Comparison of ENCODE assay signal across 9 cellular contexts in genomic region chr3:183298708-183299153, GRCh38. TPM values are rescaled to one million over a fixed set of nuclear protein-coding genes. Genes with fewer than 3 reads are reported as not detected.
DNase-seq lines count a peak whose midpoint lies in the region; ATAC-seq, FAIRE-seq and TF ChIP-seq lines count a peak whose summit lies in the region.
"Had no signal": no experiment of that assay in that cellular context is flagged by ENCODE, and none has a peak within 500 bp of the region (broad histone marks: within the 10 kb centered on the region; RNA-seq: fewer than 3 reads in every experiment).

No MANE protein-coding gene starts in this region.

- FAIRE-seq in D721Med (lab: Jason Lieb, UNC), result no peak
- FAIRE-seq: keratinocyte had no signal

- H3K9me2 ChIP-seq in HCT116 (ENCODE audit: insufficient read depth) (no peaks in the 10 kb centered on the region), PC-3 (replicated peaks; ENCODE audit: low read length) (no peaks in the 10 kb centered on the region)

- CTCF ChIA-PET in HCT116 (lab: Charles Lee), result no interaction called here
- CTCF ChIA-PET in PC-3 (lab: Charles Lee), result no interaction called here

- H3F3A ChIP-seq in PC-3 (ENCODE audit: low read length, unreplicated experiment), result no peaks in the 10 kb centered on the region

- intact Hi-C loops in HCT116 (cut with micrococcal nuclease) (no loop called here), PC-3 (cut with micrococcal nuclease) (no loop called here)

- H3K27me3 ChIP-seq in HCT116 (ENCODE audit: insufficient read depth, low read length) (no peaks in the 10 kb centered on the region), PC-3 (ENCODE audit: low read length) (no peaks in the 10 kb centered on the region), osteoblast (ENCODE audit: insufficient read depth, low read length) (no peaks in the 10 kb centered on the region)

- no peak overlapping the region for H2AFZ ChIP-seq in HCT116 (ENCODE audit: low read depth, low read length, poor library complexity, severe bottlenecking)
- no peak overlapping the region for H2AFZ ChIP-seq in PC-3 (ENCODE audit: low read length)
- no peak overlapping the region for H2AFZ ChIP-seq in osteoblast (ENCODE audit: low read length)

- no peaks in the 10 kb centered on the region for H3K79me2 ChIP-seq in HCT116 (ENCODE audit: insufficient read depth, low read length)
- H3K79me2 ChIP-seq in PC-3 (ENCODE audit: low read length), result no peaks in the 10 kb centered on the region
- H3K79me2 ChIP-seq in osteoblast (ENCODE audit: insufficient read depth, low read length), result no peaks in the 10 kb centered on the region

- H3K4me3 ChIP-seq in HCT116 (replicated peaks in 1 of 2; ENCODE audit: low read depth in 1 of 2, low read length in 2 of 2), result no peak overlapping the region
- no peak overlapping the region for H3K4me3 ChIP-seq in PC-3 (ENCODE audit: low read length)
- no peak overlapping the region for H3K4me3 ChIP-seq in osteoblast (ENCODE audit: insufficient read depth, low read length)

- POLR2A ChIA-PET in HCT116 (lab: Charles Lee) (interaction anchor here (0.6 kb wide), 1 partner anchor 10 kb away, joined by 3 read pairs; no protein-coding TSS in a partner anchor), PC-3 (lab: Charles Lee; ENCODE audit: unreplicated experiment) (interaction anchor here (0.6 to 1.1 kb wide), 2 partner anchors 13 to 45 kb away, joined by 3 to 4 read pairs; no protein-coding TSS in a partner anchor)

- H3K4me2 ChIP-seq in HCT116 (ENCODE audit: low read length) (no peak overlapping the region), PC-3 (ENCODE audit: low read length) (no peak overlapping the region), osteoblast (ENCODE audit: insufficient read depth, low read length) (peak overlapping the region; percentile 53)

- H3K36me3 ChIP-seq in HCT116 (ENCODE audit: control insufficient read depth in 1 of 2, insufficient read depth in 2 of 2, low read length in 2 of 2), result no peaks in the 10 kb centered on the region
- H3K36me3 ChIP-seq in PC-3 (ENCODE audit: low read depth, low read length), result peaks cover 7% of the 10 kb centered on the region; the same call in 1 of the 2 replicates
- H3K36me3 ChIP-seq in osteoblast (ENCODE audit: insufficient read depth, low read length), result no peaks in the 10 kb centered on the region

- no peak for TF ChIP-seq RAD21 in HCT116 (IDR thresholded peaks at IDR 0.05; ENCODE audit: low read depth)

- H4K20me1 ChIP-seq in HCT116 (ENCODE audit: insufficient read depth), result no peaks in the 10 kb centered on the region
- H4K20me1 ChIP-seq in PC-3 (ENCODE audit: low read length), result no peaks in the 10 kb centered on the region
- no peaks in the 10 kb centered on the region for H4K20me1 ChIP-seq in osteoblast (ENCODE audit: insufficient read depth, low read length)

- peak; percentile 46; the same call in 1 of the 2 replicates for ATAC-seq in HCT116
- peak; percentile 45 for ATAC-seq in PC-3
- no peak for ATAC-seq in GM18861 (IDR thresholded peaks at IDR 0.05; ENCODE audit: unreplicated experiment)
- ATAC-seq in GM19035 (IDR thresholded peaks at IDR 0.05; ENCODE audit: unreplicated experiment), result no peak

- BruUV-seq in HCT116 (replicated peaks; lab: Mats Ljungman, UMichigan), result no TSS peak
- no TSS peak for BruUV-seq in PC-3 (replicated peaks; lab: Mats Ljungman, UMichigan)

- H3K9ac ChIP-seq in HCT116 (ENCODE audit: low read length) (no peak overlapping the region), PC-3 (ENCODE audit: low read length) (no peak overlapping the region)

- DNase-seq in HCT116 (ENCODE audit: low read depth, low spot score) (no peak), PC-3 (peak; percentile 50), fibroblast of gingiva (ENCODE audit: low read depth) (peak; percentile 92), osteoblast (ENCODE audit: insufficient read length, low spot score, missing footprints) (peak; percentile 84), D721Med (ENCODE audit: insufficient read length, low spot score) (no peak)
- no peak for DNase-seq in activated CD4-positive, alpha-beta T cell treated with anti-CD3 and anti-CD28 coated beads for 4 hours

- RAD21 ChIA-PET in HCT116 (lab: Charles Lee; ENCODE audit: low non-redundant PET in 1 of 2, low total read pairs in 2 of 2, uncharacterized antibody in 2 of 2, unreplicated experiment in 2 of 2), result no interaction called here

- TF ChIP-seq POLR2A in HCT116 (IDR thresholded peaks at IDR 0.05; ENCODE audit: borderline replicate concordance, extremely low read depth, insufficient read depth, insufficient read length), result no peak

- H3K27ac ChIP-seq in HCT116 (ENCODE audit: low read depth, low read length) (no peak overlapping the region), PC-3 (ENCODE audit: low read length) (peak overlapping the region; percentile 6; the same call in 1 of the 2 replicates), osteoblast (ENCODE audit: low read depth, low read length) (no peak overlapping the region)

- H3K4me1 ChIP-seq in HCT116 (ENCODE audit: control insufficient read depth in 1 of 2, insufficient read depth in 2 of 2, low read length in 2 of 2) (peaks cover 0 to 8% of the 10 kb centered on the region in 2 experiments; a peak in 2 of 4 replicates), PC-3 (ENCODE audit: insufficient read depth, low read length) (peaks cover 47% of the 10 kb centered on the region), osteoblast (ENCODE audit: insufficient read depth, low read length) (peaks cover 15% of the 10 kb centered on the region)

- no peak for TF ChIP-seq CTCF in HCT116 (IDR thresholded peaks at IDR 0.05 in 2 of 3, conservative IDR thresholded peaks at IDR 0.05 in 1 of 3; ENCODE audit: borderline replicate concordance in 1 of 3, insufficient read depth in 1 of 3, low read depth in 2 of 3, low read length in 2 of 3)
- no peak for TF ChIP-seq CTCF in PC-3 (conservative IDR thresholded peaks at IDR 0.05; ENCODE audit: low read depth, low read length)
- TF ChIP-seq CTCF in osteoblast (IDR thresholded peaks at IDR 0.05; ENCODE audit: extremely low read depth, low read depth, low read length), result no peak
- no peak for TF ChIP-seq CTCF in D721Med (IDR thresholded peaks at IDR 0.05; ENCODE audit: insufficient read depth, missing control alignments)

- H3K9me3 ChIP-seq in HCT116 (ENCODE audit: control insufficient read depth in 1 of 2, insufficient read depth in 1 of 2, low read depth in 1 of 2, low read length in 2 of 2) (no peaks in the 10 kb centered on the region), PC-3 (ENCODE audit: low read length) (no peaks in the 10 kb centered on the region), osteoblast (ENCODE audit: low read depth, low read length) (no peaks in the 10 kb centered on the region)

TF ChIP-seq in HCT116, 20 proteins besides CTCF, POLR2A, EP300 and RAD21:
- no peak for TF ChIP-seq EZH2phosphoT487 (IDR thresholded peaks at IDR 0.05; ENCODE audit: borderline replicate concordance)
- TF ChIP-seq JUND (IDR thresholded peaks at IDR 0.05), result 0 out of 2 replicates have a peak, but pooled peaks have one; percentile 17
- 0 out of 2 replicates have a peak, but pooled peaks have one; percentile 37 for TF ChIP-seq MAX (IDR thresholded peaks at IDR 0.05)

RNA-seq across cellular contexts. Expression of gene B3GNT5, which starts 45.7 kb away (rescaled TPM):
- total RNA-seq in HCT116 (2021; ENCODE audit: unreplicated experiment), result 25.3 TPM
- polyA plus RNA-seq in HCT116 (2012), result 9.6 and 9.7 TPM in 2 replicates
- total RNA-seq in PC-3 (2014; rRNA removed), result 22.9 and 29.2 TPM in 2 replicates
- 0.36 and 0.59 TPM in 2 replicates for total RNA-seq in osteoblast

Comparison
In these comparisons a context has a peak if more than half of its experiments do, and no peak if none do; other contexts are left out.
1. ATAC-seq: peak in HCT116 (single experiment) and PC-3 (single experiment); none in GM18861 (single experiment) and GM19035 (single experiment).
2. DNase-seq: peak in PC-3 (single experiment), fibroblast of gingiva (single experiment) and osteoblast (single experiment); none in HCT116 (single experiment), D721Med (single experiment) and activated CD4-positive, alpha-beta T cell treated with anti-CD3 and anti-CD28 coated beads for 4 hours (0 of 2).
3. RNA of gene B3GNT5, which starts 45.7 kb away (total RNA-seq): 25.3 TPM in HCT116 (single experiment) and 22.9 to 29.2 TPM in PC-3; 0.36 to 0.59 TPM in osteoblast; every median in the first group is over 10 times any median in the second.